Comparison of ENCODE assay signal across 8 cellular contexts in the genomic region with DNA sequence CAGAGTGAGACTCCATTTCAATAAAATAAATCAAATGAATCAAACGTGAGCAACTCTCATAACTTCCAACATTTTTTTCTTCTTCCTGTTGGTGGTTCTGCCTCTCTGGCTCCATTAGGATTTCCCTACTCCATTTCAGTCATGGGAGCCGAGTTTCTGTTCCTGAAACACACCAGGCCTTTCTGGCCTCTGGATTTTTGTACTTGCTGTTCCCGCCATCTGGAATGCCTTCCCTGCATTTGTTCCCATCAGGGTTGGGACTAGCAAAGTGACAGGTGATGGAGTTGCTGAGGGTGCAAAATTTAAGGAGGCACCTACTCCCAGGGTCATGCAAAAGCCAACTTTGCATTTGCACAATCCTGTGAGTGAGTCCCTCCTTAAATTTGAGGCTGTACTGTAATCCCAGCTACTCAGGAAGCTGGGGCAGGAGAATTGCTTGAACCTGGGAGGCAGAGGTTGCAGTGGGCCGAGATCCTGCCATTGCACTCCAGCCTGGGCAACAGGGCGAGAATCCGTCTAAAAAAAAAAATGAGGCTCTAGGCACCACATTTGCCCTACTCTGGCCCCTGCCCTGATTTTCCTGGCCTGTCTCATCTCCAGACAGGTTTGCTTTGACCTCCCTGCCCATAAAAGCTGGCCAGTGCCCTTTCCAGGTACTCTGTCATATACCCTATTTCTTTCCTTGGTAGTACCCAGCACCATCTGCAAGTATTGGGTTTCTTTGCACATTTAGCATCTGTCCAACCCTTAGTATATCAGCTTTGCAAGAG.
DNase-seq lines count a peak whose midpoint lies in the region; ATAC-seq and TF ChIP-seq lines count a peak whose summit lies in the region.
"Not testable (repeated sequence)": the region's sequence is repeated elsewhere in the genome, so short reads cannot be mapped to it uniquely, and the experiment has no call there.

No MANE protein-coding gene starts in this region.

- not testable (repeated sequence) for H3K9me3 ChIP-seq in Caco-2, mucosa of descending colon, psoas muscle, transverse colon

- not testable (repeated sequence) for BruUV-seq in Caco-2 (replicated peaks; lab: Mats Ljungman, UMichigan)

- not testable (repeated sequence) for H3K4me3 Mint-ChIP-seq in Caco-2 (ENCODE audit: unreplicated experiment); activated naive CD8-positive, alpha-beta T cell treated with anti-CD3 and anti-CD28 coated beads for 36 hours
- H3K4me3 Mint-ChIP-seq in T-helper 1 cell treated with Interleukin-12 subunit alpha and Interleukin-12 subunit beta and Interleukin-4 antibody, amounts not matched to agents 30 μg/mL and 1 μg/mL, for 36 hours = peak overlapping the region; percentile 90

- not testable (repeated sequence) for H3K4me3 ChIP-seq in Caco-2 (ENCODE audit: low read depth, low read length); mucosa of descending colon; psoas muscle; transverse colon

- intact Hi-C loops in Caco-2 (cut with micrococcal nuclease; ENCODE audit: unreplicated experiment); left cardiac atrium (cut with DNase I); mucosa of descending colon (cut with DNase I, micrococcal nuclease); psoas muscle (cut with DNase I); transverse colon (cut with DNase I; ENCODE audit: low total_unique reads): not testable (repeated sequence)

- peaks cover 95% of the 10 kb centered on the region for H3K36me3 Mint-ChIP-seq in Caco-2 (ENCODE audit: insufficient read depth, unreplicated experiment)
- H3K36me3 Mint-ChIP-seq in T-helper 1 cell treated with Interleukin-12 subunit alpha and Interleukin-12 subunit beta and Interleukin-4 antibody, amounts not matched to agents 30 μg/mL and 1 μg/mL, for 36 hours (ENCODE audit: low read depth) = peaks cover 12% of the 10 kb centered on the region
- H3K36me3 Mint-ChIP-seq in activated naive CD8-positive, alpha-beta T cell treated with anti-CD3 and anti-CD28 coated beads for 36 hours = peaks cover 44% of the 10 kb centered on the region

- 24 to 52% (median 26%) methylated on average over 6 of the region's 6 CpGs for WGBS in psoas muscle, 3 donors
- whole genome bisulfite sequencing in transverse colon (ENCODE audit: low coverage in 1 of 2), 2 donors = 40 to 80% methylated on average over 2 to 6 of the region's 6 CpGs

- POLR2A ChIA-PET in Caco-2 (lab: Charles Lee) = not testable (repeated sequence)

- peaks cover 15% of the 10 kb centered on the region for H3K4me1 Mint-ChIP-seq in Caco-2 (ENCODE audit: low read depth, unreplicated experiment)
- H3K4me1 Mint-ChIP-seq in T-helper 1 cell treated with Interleukin-12 subunit alpha and Interleukin-12 subunit beta and Interleukin-4 antibody, amounts not matched to agents 30 μg/mL and 1 μg/mL, for 36 hours (ENCODE audit: low read depth) = peaks cover 45% of the 10 kb centered on the region
- peaks cover 63% of the 10 kb centered on the region for H3K4me1 Mint-ChIP-seq in activated naive CD8-positive, alpha-beta T cell treated with anti-CD3 and anti-CD28 coated beads for 36 hours

- TF ChIP-seq CTCF in Caco-2 (IDR thresholded peaks at IDR 0.05; ENCODE audit: insufficient read depth in 1 of 2, low read depth in 1 of 2, low read length in 1 of 2, severe bottlenecking in 1 of 2, unreplicated experiment in 1 of 2); mucosa of descending colon (IDR thresholded peaks at IDR 0.05); psoas muscle (IDR thresholded peaks at IDR 0.05); transverse colon (IDR thresholded peaks at IDR 0.05): not testable (repeated sequence)

- H3K27me3 Mint-ChIP-seq in Caco-2 (ENCODE audit: insufficient read depth, unreplicated experiment); T-helper 1 cell treated with Interleukin-12 subunit alpha and Interleukin-12 subunit beta and Interleukin-4 antibody, amounts not matched to agents 30 μg/mL and 1 μg/mL, for 36 hours (ENCODE audit: low read depth); activated naive CD8-positive, alpha-beta T cell treated with anti-CD3 and anti-CD28 coated beads for 36 hours: not testable (repeated sequence)

- H3K4me1 ChIP-seq in Caco-2 (peaks cover 24% of the 10 kb centered on the region), mucosa of descending colon (ENCODE audit: low read depth) (peaks cover 61% of the 10 kb centered on the region), psoas muscle (peaks cover 27% of the 10 kb centered on the region), transverse colon (peaks cover 31 to 79% (median 58%) of the 10 kb centered on the region in 4 donors)

- peak overlapping the region; percentile 94 for H3K27ac ChIP-seq in psoas muscle
- peak overlapping the region; percentile 95 to 100 (median 98) for H3K27ac ChIP-seq in transverse colon

- not testable (repeated sequence) for TF ChIP-seq POLR2A in transverse colon (IDR thresholded peaks at IDR 0.05)

- in situ Hi-C loops in transverse colon (cut with MboI; ENCODE audit: low pct_ligation_motif_present in 1 of 4, low pct_unique_long_range_greater_than_20kb in 1 of 4, low sequenced_read_pairs in 3 of 4) = not testable (repeated sequence)

- not testable (repeated sequence) for TF ChIP-seq EP300 in transverse colon (IDR thresholded peaks at IDR 0.05; ENCODE audit: low read depth)

- not testable (repeated sequence) for H3K9me3 Mint-ChIP-seq in Caco-2 (ENCODE audit: unreplicated experiment); T-helper 1 cell treated with Interleukin-12 subunit alpha and Interleukin-12 subunit beta and Interleukin-4 antibody, amounts not matched to agents 30 μg/mL and 1 μg/mL, for 36 hours; activated naive CD8-positive, alpha-beta T cell treated with anti-CD3 and anti-CD28 coated beads for 36 hours

- not testable (repeated sequence) for H3K36me3 ChIP-seq in Caco-2 (ENCODE audit: control insufficient read depth, insufficient read depth, low read length); mucosa of descending colon (ENCODE audit: low read depth); psoas muscle (ENCODE audit: insufficient read depth in 1 of 2, low read depth in 1 of 2); transverse colon

- ATAC-seq in left cardiac atrium, mucosa of descending colon, psoas muscle: not testable (repeated sequence)

- CTCF ChIA-PET in Caco-2 (lab: Charles Lee) = not testable (repeated sequence)

- not testable (repeated sequence) for H3K27me3 ChIP-seq in Caco-2 (replicated peaks; ENCODE audit: control insufficient read depth, insufficient read depth, low read length); psoas muscle (ENCODE audit: insufficient read depth in 3 of 3, low read length in 2 of 3); transverse colon

- peak; percentile 0 to 10 for DNase-seq in Caco-2
- DNase-seq in activated CD8-positive, alpha-beta memory T cell treated with anti-CD3 and anti-CD28 coated beads, Interleukin-2, amount 50 U/mL, for 48 hours = peak; percentile 42
- DNase-seq in activated naive CD8-positive, alpha-beta T cell treated with anti-CD3 and anti-CD28 coated beads for 36 hours = not testable (repeated sequence)
- DNase-seq in left cardiac atrium = peak; percentile 2
- peak; percentile 15 to 39 (median 34) for DNase-seq in mucosa of descending colon
- peak in 1 of 2 donors; percentile 4 for DNase-seq in psoas muscle
- peak; percentile 7 for DNase-seq in transverse colon

- H3K27ac Mint-ChIP-seq in Caco-2 (ENCODE audit: unreplicated experiment) = not testable (repeated sequence)
- peak overlapping the region; percentile 67 for H3K27ac Mint-ChIP-seq in T-helper 1 cell treated with Interleukin-12 subunit alpha and Interleukin-12 subunit beta and Interleukin-4 antibody, amounts not matched to agents 30 μg/mL and 1 μg/mL, for 36 hours
- peak overlapping the region; percentile 94 for H3K27ac Mint-ChIP-seq in activated naive CD8-positive, alpha-beta T cell treated with anti-CD3 and anti-CD28 coated beads for 36 hours
